ENCODE assay signal across 8 cellular contexts in the genomic region with DNA sequence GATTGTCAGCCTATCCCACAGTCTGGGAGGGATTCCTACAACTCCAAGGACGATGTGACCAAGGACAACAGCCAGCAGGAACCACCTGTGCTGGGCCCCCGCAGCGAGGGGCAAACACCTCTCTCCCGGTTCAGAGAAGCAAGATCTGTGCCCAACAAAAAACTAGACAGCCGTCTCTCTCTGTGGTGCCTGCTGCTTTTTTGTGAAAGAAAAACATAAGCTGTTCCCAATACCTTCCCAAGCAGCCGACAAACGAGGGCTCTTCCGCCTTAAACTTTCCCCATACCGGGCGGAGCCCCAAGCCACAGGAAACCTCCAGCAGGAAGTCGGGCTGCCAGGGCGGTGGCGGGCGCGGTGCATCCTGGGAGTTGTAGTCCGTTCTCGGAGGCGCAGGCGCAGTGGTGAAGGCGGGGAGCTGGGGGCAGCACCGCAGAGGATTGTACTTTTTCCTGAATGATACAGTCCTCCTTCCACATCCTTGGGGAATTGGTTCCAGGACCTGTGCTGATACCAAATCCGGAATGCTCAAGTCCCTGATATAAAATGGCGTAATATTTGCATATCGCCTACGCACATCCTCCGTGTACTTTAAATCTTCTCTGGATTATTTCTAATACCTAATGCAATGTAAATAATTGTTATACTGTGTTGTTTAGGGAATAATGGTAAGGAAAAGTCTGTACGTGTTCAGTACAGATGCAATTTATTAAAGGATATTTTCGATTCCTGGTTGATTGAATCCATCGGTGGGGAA.
DNase-seq lines count a peak whose midpoint lies in the region; ATAC-seq and TF ChIP-seq lines count a peak whose summit lies in the region.

No MANE protein-coding gene starts in this region.

- peaks cover 4% of the 10 kb centered on the region for H3K36me3 Mint-ChIP-seq in activated CD4-positive, alpha-beta T cell treated with anti-CD3 and anti-CD28 coated beads, Interleukin-2, amount 10 ng/mL, durations not matched to agents 24 days and 14 days (ENCODE audit: low read depth)

- H3K27me3 Mint-ChIP-seq in activated CD4-positive, alpha-beta T cell treated with anti-CD3 and anti-CD28 coated beads, Interleukin-2, amount 10 ng/mL, durations not matched to agents 24 days and 14 days: no peaks in the 10 kb centered on the region

- H3K4me1 Mint-ChIP-seq in activated CD4-positive, alpha-beta T cell treated with anti-CD3 and anti-CD28 coated beads, Interleukin-2, amount 10 ng/mL, durations not matched to agents 24 days and 14 days: peaks cover 33% of the 10 kb centered on the region

- H3K4me3 Mint-ChIP-seq in activated CD4-positive, alpha-beta T cell treated with anti-CD3 and anti-CD28 coated beads, Interleukin-2, amount 10 ng/mL, durations not matched to agents 24 days and 14 days: peak overlapping the region; percentile 90

- H3K9me3 Mint-ChIP-seq in activated CD4-positive, alpha-beta T cell treated with anti-CD3 and anti-CD28 coated beads, Interleukin-2, amount 10 ng/mL, durations not matched to agents 24 days and 14 days: no peaks in the 10 kb centered on the region

- ATAC-seq in GM19324 (IDR thresholded peaks at IDR 0.05; ENCODE audit: low FRiP score, unreplicated experiment): peak; percentile 72
- peak; percentile 59 for ATAC-seq in HG03460 (IDR thresholded peaks at IDR 0.05; ENCODE audit: unreplicated experiment)
- peak; percentile 94 for ATAC-seq in left colon

- no peak for TF ChIP-seq CTCF in BJ (IDR thresholded peaks at IDR 0.05; ENCODE audit: insufficient read depth, low read depth, low read length)

- no peaks in the 10 kb centered on the region for H3K27me3 ChIP-seq in BJ (ENCODE audit: control insufficient read depth, insufficient read depth, low read length)

- no peaks in the 10 kb centered on the region for H3K36me3 ChIP-seq in BJ (ENCODE audit: control insufficient read depth, insufficient read depth, low read length)

- DNase-seq in BJ (ENCODE audit: low read depth) (peak; percentile 81), NCI-H526 (lab: John Stamatoyannopoulos, UW) (peak; percentile 94 to 95), cortex of kidney (lab: John Stamatoyannopoulos, UW) (peak; percentile 9), left colon (peak; percentile 96 to 97)
- peak; percentile 97 for DNase-seq in activated CD4-positive, alpha-beta T cell treated with anti-CD3 and anti-CD28 coated beads, Interleukin-2, amount 10 ng/mL, durations not matched to agents 24 days and 14 days
- DNase-seq in stimulated activated CD4-positive, alpha-beta T cell treated with anti-CD3 and anti-CD28 coated beads, Interleukin-1b, Interleukin-23, amount 100 ng/mL, for 4 hours (ENCODE audit: low read depth in 2 of 2): peak; percentile 87 to 89

- CTCF ChIA-PET in BJ (lab: Yijun Ruan, JAX): interaction anchor here (0.7 to 4.5 kb wide), 8 partner anchors 14 to 303 kb away, joined by 3 to 49 read pairs (median 3); no protein-coding TSS in a partner anchor

- H3K27ac Mint-ChIP-seq in activated CD4-positive, alpha-beta T cell treated with anti-CD3 and anti-CD28 coated beads, Interleukin-2, amount 10 ng/mL, durations not matched to agents 24 days and 14 days: peak overlapping the region; percentile 92

- POLR2A ChIA-PET in BJ (lab: Charles Lee): interaction anchor here (0.6 to 0.8 kb wide), 2 partner anchors 23 to 63 kb away, joined by 3 to 4 read pairs; partner anchors contain the start of gene IRF2

- intact Hi-C loops in activated CD4-positive, alpha-beta T cell treated with anti-CD3 and anti-CD28 coated beads, Interleukin-2, amount 10 ng/mL, durations not matched to agents 24 days and 14 days (cut with micrococcal nuclease): loop anchor here (1.0 to 10.0 kb wide), 7 partner anchors 112 to 1033 kb away; partner anchors contain the start of genes CASP3, CENPU, CFAP97 and ING2
- intact Hi-C loops in left colon (cut with DNase I, micrococcal nuclease): loop anchor here in 1 of 2 donors (5.0 to 10.0 kb wide), 3 partner anchors 153 to 275 kb away; no protein-coding TSS in a partner anchor

- H3K4me3 ChIP-seq in BJ (ENCODE audit: low read depth, low read length): peak overlapping the region; percentile 63

Comparison
In these comparisons a context has a peak if more than half of its experiments do, and no peak if none do; other contexts are left out.
1. Peak in every context shown above with its lines: DNase-seq, ATAC-seq and H3K4me3 ChIP-seq.
2. DNase-seq: peak in every context shown above with its lines; median percentile 97 in activated CD4-positive, alpha-beta T cell treated with anti-CD3 and anti-CD28 coated beads, Interleukin-2, amount 10 ng/mL, durations not matched to agents 24 days and 14 days; 96 in left colon; 94 in NCI-H526; 88 in stimulated activated CD4-positive, alpha-beta T cell treated with anti-CD3 and anti-CD28 coated beads, Interleukin-1b, Interleukin-23, amount 100 ng/mL, for 4 hours; 81 in BJ; 9 in cortex of kidney.